1 cellular context compared by ENCODE assay signal in the genomic region with DNA sequence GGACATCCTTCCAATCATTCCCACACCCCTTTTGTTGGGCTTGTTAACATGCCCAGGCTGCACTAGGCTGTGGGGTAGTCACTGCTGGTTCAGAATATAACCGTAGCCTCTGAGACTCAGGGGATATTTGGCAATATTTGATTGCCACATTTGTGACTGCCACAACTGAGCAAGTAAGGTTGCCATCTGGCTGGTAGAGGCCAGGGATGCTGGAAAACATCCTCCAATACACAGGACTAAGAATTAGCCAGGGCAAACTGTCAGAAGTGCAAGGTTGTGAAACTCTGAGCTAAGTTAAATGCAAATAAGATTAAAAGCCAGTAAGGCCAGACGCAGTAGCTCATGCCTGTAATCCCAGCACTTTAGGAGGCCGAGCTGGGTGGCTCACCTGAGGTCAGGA.
TF ChIP-seq lines count a peak whose summit lies in the region.

No MANE protein-coding gene starts in this region.

TF ChIP-seq in H1, 55 proteins besides CTCF, POLR2A, EP300 and RAD21 (continued from another document):
- TF ChIP-seq, protein P1, sequence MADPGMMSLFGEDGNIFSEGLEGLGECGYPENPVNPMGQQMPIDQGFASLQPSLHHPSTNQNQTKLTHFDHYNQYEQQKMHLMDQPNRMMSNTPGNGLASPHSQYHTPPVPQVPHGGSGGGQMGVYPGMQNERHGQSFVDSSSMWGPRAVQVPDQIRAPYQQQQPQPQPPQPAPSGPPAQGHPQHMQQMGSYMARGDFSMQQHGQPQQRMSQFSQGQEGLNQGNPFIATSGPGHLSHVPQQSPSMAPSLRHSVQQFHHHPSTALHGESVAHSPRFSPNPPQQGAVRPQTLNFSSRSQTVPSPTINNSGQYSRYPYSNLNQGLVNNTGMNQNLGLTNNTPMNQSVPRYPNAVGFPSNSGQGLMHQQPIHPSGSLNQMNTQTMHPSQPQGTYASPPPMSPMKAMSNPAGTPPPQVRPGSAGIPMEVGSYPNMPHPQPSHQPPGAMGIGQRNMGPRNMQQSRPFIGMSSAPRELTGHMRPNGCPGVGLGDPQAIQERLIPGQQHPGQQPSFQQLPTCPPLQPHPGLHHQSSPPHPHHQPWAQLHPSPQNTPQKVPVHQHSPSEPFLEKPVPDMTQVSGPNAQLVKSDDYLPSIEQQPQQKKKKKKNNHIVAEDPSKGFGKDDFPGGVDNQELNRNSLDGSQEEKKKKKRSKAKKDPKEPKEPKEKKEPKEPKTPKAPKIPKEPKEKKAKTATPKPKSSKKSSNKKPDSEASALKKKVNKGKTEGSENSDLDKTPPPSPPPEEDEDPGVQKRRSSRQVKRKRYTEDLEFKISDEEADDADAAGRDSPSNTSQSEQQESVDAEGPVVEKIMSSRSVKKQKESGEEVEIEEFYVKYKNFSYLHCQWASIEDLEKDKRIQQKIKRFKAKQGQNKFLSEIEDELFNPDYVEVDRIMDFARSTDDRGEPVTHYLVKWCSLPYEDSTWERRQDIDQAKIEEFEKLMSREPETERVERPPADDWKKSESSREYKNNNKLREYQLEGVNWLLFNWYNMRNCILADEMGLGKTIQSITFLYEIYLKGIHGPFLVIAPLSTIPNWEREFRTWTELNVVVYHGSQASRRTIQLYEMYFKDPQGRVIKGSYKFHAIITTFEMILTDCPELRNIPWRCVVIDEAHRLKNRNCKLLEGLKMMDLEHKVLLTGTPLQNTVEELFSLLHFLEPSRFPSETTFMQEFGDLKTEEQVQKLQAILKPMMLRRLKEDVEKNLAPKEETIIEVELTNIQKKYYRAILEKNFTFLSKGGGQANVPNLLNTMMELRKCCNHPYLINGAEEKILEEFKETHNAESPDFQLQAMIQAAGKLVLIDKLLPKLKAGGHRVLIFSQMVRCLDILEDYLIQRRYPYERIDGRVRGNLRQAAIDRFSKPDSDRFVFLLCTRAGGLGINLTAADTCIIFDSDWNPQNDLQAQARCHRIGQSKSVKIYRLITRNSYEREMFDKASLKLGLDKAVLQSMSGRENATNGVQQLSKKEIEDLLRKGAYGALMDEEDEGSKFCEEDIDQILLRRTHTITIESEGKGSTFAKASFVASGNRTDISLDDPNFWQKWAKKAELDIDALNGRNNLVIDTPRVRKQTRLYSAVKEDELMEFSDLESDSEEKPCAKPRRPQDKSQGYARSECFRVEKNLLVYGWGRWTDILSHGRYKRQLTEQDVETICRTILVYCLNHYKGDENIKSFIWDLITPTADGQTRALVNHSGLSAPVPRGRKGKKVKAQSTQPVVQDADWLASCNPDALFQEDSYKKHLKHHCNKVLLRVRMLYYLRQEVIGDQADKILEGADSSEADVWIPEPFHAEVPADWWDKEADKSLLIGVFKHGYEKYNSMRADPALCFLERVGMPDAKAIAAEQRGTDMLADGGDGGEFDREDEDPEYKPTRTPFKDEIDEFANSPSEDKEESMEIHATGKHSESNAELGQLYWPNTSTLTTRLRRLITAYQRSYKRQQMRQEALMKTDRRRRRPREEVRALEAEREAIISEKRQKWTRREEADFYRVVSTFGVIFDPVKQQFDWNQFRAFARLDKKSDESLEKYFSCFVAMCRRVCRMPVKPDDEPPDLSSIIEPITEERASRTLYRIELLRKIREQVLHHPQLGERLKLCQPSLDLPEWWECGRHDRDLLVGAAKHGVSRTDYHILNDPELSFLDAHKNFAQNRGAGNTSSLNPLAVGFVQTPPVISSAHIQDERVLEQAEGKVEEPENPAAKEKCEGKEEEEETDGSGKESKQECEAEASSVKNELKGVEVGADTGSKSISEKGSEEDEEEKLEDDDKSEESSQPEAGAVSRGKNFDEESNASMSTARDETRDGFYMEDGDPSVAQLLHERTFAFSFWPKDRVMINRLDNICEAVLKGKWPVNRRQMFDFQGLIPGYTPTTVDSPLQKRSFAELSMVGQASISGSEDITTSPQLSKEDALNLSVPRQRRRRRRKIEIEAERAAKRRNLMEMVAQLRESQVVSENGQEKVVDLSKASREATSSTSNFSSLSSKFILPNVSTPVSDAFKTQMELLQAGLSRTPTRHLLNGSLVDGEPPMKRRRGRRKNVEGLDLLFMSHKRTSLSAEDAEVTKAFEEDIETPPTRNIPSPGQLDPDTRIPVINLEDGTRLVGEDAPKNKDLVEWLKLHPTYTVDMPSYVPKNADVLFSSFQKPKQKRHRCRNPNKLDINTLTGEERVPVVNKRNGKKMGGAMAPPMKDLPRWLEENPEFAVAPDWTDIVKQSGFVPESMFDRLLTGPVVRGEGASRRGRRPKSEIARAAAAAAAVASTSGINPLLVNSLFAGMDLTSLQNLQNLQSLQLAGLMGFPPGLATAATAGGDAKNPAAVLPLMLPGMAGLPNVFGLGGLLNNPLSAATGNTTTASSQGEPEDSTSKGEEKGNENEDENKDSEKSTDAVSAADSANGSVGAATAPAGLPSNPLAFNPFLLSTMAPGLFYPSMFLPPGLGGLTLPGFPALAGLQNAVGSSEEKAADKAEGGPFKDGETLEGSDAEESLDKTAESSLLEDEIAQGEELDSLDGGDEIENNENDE (IDR thresholded peaks at IDR 0.05; ENCODE audit: insufficient replicate concordance, low read length): no peak
- no peak for TF ChIP-seq EZH2 (IDR thresholded peaks at IDR 0.05; ENCODE audit: low read depth, low read length, severe bottlenecking)
- no peak for TF ChIP-seq SP1 (IDR thresholded peaks at IDR 0.05; ENCODE audit: low read depth, low read length)
- TF ChIP-seq CBX5 (IDR thresholded peaks at IDR 0.05; ENCODE audit: low read depth, low read length): no peak
- no peak for TF ChIP-seq CEBPB (IDR thresholded peaks at IDR 0.05; ENCODE audit: low read depth, low read length)
- no peak for TF ChIP-seq SRF (IDR thresholded peaks at IDR 0.05; ENCODE audit: low read depth, low read length)
- TF ChIP-seq RFX5 (IDR thresholded peaks at IDR 0.05; ENCODE audit: borderline replicate concordance, low read depth, low read length): no peak
- TF ChIP-seq CBX8 (IDR thresholded peaks at IDR 0.05; ENCODE audit: borderline replicate concordance, low read depth, low read length): no peak
- TF ChIP-seq YY1 (IDR thresholded peaks at IDR 0.05; ENCODE audit: low read depth, low read length): no peak
- no peak for TF ChIP-seq TCF12 (IDR thresholded peaks at IDR 0.05; ENCODE audit: low read depth, low read length)
- TF ChIP-seq SIRT6 (IDR thresholded peaks at IDR 0.05; ENCODE audit: low read length): no peak
- TF ChIP-seq, protein P2, sequence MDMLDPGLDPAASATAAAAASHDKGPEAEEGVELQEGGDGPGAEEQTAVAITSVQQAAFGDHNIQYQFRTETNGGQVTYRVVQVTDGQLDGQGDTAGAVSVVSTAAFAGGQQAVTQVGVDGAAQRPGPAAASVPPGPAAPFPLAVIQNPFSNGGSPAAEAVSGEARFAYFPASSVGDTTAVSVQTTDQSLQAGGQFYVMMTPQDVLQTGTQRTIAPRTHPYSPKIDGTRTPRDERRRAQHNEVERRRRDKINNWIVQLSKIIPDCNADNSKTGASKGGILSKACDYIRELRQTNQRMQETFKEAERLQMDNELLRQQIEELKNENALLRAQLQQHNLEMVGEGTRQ (IDR thresholded peaks at IDR 0.05; ENCODE audit: low read length): no peak
- no peak for TF ChIP-seq POLR2AphosphoS5 (IDR thresholded peaks at IDR 0.05; ENCODE audit: low read depth, low read length)
- no peak for TF ChIP-seq GABPA (IDR thresholded peaks at IDR 0.05; ENCODE audit: borderline replicate concordance, insufficient read depth, low read length)
- TF ChIP-seq, protein P3, sequence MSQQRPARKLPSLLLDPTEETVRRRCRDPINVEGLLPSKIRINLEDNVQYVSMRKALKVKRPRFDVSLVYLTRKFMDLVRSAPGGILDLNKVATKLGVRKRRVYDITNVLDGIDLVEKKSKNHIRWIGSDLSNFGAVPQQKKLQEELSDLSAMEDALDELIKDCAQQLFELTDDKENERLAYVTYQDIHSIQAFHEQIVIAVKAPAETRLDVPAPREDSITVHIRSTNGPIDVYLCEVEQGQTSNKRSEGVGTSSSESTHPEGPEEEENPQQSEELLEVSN (IDR thresholded peaks at IDR 0.05): no peak
- TF ChIP-seq ASH2L (IDR thresholded peaks at IDR 0.05; ENCODE audit: low read length): no peak
- TF ChIP-seq EGR1 (IDR thresholded peaks at IDR 0.05; ENCODE audit: borderline replicate concordance, low read depth, low read length): no peak
